24 cellular contexts compared by ENCODE assay signal in genomic region chr5:90959262-90959661, GRCh38.
"Had no signal": no experiment of that assay in that cellular context is flagged by ENCODE, and none has a peak within 500 bp of the region (broad histone marks: within the 10 kb centered on the region; RNA-seq: fewer than 3 reads in every experiment).

No MANE protein-coding gene starts in this region.

- H3K27me3 ChIP-seq: dorsolateral prefrontal cortex, esophagus muscularis mucosa, foreskin keratinocyte, gastroesophageal sphincter, heart left ventricle, hepatocyte, left lung had no signal

- FAIRE-seq: colon, endothelial cell of umbilical vein had no signal

- H3K4me2 ChIP-seq: hepatocyte had no signal

- H3K4me1 ChIP-seq: heart left ventricle had no signal

- H3K4me3 ChIP-seq: coronary artery, dorsolateral prefrontal cortex, esophagus muscularis mucosa, gastroesophageal sphincter, heart left ventricle, hepatocyte, left lung, lower lobe of right lung had no signal

- H2AFZ ChIP-seq: hepatocyte had no signal

- ATAC-seq: foreskin keratinocyte; gastroesophageal sphincter; heart left ventricle; left cardiac atrium; left lung; left ventricle myocardium superior; lower lobe of right lung; naive thymus-derived CD4-positive, alpha-beta T cell had no signal

- DNase-seq: dermis blood vessel endothelial cell; dorsolateral prefrontal cortex; effector CD4-positive, alpha-beta T cell; effector memory CD4-positive, alpha-beta T cell; foreskin keratinocyte; heart left ventricle; hypothalamus; immature natural killer cell; islet precursor cell; kidney; kidney glomerular epithelial cell; left cardiac atrium; left lung; left ventricle myocardium superior; lower lobe of right lung; mesendoderm; midbrain; naive thymus-derived CD4-positive, alpha-beta T cell had no signal

- H3K36me3 ChIP-seq: esophagus muscularis mucosa, gastroesophageal sphincter, heart left ventricle, left lung, lower lobe of right lung had no signal

- H3K9me3 ChIP-seq: esophagus muscularis mucosa, gastroesophageal sphincter, heart left ventricle, left lung, lower lobe of right lung had no signal

- H3K27ac ChIP-seq: coronary artery, dorsolateral prefrontal cortex, esophagus muscularis mucosa, foreskin keratinocyte, gastroesophageal sphincter, heart left ventricle, hepatocyte, left lung, lower lobe of right lung had no signal
